ENCODE assay signal across 23 cellular contexts in genomic region chrX:147573266-147573665, GRCh38.
"Had no signal": no experiment of that assay in that cellular context is flagged by ENCODE, and none has a peak within 500 bp of the region (broad histone marks: within the 10 kb centered on the region; RNA-seq: fewer than 3 reads in every experiment).

No MANE protein-coding gene starts in this region.

- H3K9me3 ChIP-seq: esophagus squamous epithelium, gastroesophageal sphincter, heart left ventricle, left lung, lower lobe of right lung, mucosa of descending colon had no signal

- H3K36me3 ChIP-seq: esophagus squamous epithelium, gastroesophageal sphincter, heart left ventricle, left lung, lower lobe of right lung had no signal

- H3K4me3 Mint-ChIP-seq: mesothelial cell of epicardium; naive B cell; naive thymus-derived CD8-positive, alpha-beta T cell had no signal

- H3K27me3 Mint-ChIP-seq: naive B cell had no signal

- H3K27ac Mint-ChIP-seq: mesothelial cell of epicardium; naive B cell; naive thymus-derived CD8-positive, alpha-beta T cell had no signal

- H3K4me1 ChIP-seq: esophagus squamous epithelium, gastroesophageal sphincter, heart left ventricle, left lung, lower lobe of right lung had no signal

- H3K27me3 ChIP-seq: esophagus squamous epithelium, gastroesophageal sphincter, heart left ventricle, hepatocyte, left lung had no signal

- ATAC-seq: esophagus mucosa; gastroesophageal sphincter; heart left ventricle; left cardiac atrium; left lung; left ventricle myocardium superior; lower lobe of right lung; mucosa of descending colon; naive thymus-derived CD8-positive, alpha-beta T cell had no signal

- DNase-seq: dermis blood vessel endothelial cell; dorsolateral prefrontal cortex; effector CD4-positive, alpha-beta T cell; effector memory CD4-positive, alpha-beta T cell; erythroblast; esophagus squamous epithelium; foreskin fibroblast; heart left ventricle; hypothalamus; left cardiac atrium; left lung; left ventricle myocardium superior; lower lobe of right lung; mesenchymal stem cell; mucosa of descending colon; naive B cell; naive thymus-derived CD8-positive, alpha-beta T cell had no signal

- H3K27ac ChIP-seq: coronary artery, dorsolateral prefrontal cortex, epithelial cell of prostate, esophagus squamous epithelium, gastroesophageal sphincter, heart left ventricle, hepatocyte, left lung, lower lobe of right lung had no signal

- H3K4me1 Mint-ChIP-seq: naive B cell; naive thymus-derived CD8-positive, alpha-beta T cell had no signal

- H3K4me3 ChIP-seq: coronary artery, dorsolateral prefrontal cortex, esophagus squamous epithelium, gastroesophageal sphincter, heart left ventricle, hepatocyte, left lung, lower lobe of right lung, mucosa of descending colon had no signal

- H3K36me3 Mint-ChIP-seq: mesothelial cell of epicardium; naive B cell; naive thymus-derived CD8-positive, alpha-beta T cell had no signal
